In the genomic region with DNA sequence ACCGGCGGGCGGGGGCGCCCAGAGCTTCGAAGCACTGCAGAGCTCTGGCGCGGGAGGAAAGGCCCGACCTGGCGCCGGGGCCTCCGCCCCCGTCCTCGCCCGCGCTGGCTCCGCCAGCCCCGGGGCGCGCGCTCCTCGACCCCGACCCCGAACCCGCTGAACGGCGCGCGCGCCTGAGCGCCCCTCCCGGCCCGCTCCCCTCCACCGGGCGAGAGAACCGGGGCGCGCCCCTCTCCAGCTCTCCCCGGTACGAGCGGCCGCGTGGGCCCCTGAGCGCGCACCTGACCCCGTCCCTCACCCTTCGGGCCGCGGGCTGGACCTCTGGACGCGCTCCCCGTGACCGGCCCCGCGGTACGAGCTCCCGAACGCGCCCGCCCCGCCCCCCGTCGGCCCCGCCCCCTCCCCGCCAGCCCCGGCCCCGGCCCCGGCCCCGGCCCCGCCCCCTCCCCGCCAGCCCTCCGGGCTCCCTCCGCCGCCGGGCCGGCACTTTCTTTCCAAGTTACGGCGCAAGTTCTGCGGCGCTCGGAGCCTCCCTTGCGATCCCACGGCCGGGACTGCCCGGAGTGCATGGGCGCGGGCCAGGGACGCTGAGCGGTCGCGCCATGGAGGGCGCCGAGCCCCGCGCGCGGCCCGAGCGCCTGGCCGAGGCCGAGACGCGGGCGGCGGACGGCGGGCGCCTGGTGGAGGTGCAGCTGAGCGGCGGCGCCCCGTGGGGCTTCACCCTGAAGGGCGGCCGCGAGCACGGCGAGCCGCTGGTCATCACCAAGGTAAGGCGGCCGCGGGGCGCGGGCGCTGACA, we compare ENCODE assay signal across 8 cellular contexts. TPM values are rescaled to one million over a fixed set of nuclear protein-coding genes. Genes with fewer than 3 reads are reported as not detected.
DNase-seq lines count a peak whose midpoint lies in the region; ATAC-seq and TF ChIP-seq lines count a peak whose summit lies in the region.

A gene with protein sequence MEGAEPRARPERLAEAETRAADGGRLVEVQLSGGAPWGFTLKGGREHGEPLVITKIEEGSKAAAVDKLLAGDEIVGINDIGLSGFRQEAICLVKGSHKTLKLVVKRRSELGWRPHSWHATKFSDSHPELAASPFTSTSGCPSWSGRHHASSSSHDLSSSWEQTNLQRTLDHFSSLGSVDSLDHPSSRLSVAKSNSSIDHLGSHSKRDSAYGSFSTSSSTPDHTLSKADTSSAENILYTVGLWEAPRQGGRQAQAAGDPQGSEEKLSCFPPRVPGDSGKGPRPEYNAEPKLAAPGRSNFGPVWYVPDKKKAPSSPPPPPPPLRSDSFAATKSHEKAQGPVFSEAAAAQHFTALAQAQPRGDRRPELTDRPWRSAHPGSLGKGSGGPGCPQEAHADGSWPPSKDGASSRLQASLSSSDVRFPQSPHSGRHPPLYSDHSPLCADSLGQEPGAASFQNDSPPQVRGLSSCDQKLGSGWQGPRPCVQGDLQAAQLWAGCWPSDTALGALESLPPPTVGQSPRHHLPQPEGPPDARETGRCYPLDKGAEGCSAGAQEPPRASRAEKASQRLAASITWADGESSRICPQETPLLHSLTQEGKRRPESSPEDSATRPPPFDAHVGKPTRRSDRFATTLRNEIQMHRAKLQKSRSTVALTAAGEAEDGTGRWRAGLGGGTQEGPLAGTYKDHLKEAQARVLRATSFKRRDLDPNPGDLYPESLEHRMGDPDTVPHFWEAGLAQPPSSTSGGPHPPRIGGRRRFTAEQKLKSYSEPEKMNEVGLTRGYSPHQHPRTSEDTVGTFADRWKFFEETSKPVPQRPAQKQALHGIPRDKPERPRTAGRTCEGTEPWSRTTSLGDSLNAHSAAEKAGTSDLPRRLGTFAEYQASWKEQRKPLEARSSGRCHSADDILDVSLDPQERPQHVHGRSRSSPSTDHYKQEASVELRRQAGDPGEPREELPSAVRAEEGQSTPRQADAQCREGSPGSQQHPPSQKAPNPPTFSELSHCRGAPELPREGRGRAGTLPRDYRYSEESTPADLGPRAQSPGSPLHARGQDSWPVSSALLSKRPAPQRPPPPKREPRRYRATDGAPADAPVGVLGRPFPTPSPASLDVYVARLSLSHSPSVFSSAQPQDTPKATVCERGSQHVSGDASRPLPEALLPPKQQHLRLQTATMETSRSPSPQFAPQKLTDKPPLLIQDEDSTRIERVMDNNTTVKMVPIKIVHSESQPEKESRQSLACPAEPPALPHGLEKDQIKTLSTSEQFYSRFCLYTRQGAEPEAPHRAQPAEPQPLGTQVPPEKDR (N-terminal part only) (plus strand): TSS at position 486 of the 798 bp plus-strand sequence. CDS start 117 bp downstream, at position 603.

- POLR2A ChIA-PET in RWPE1 (lab: Yijun Ruan, JAX; ENCODE audit: low non-redundant PET), result no interaction called here

- ATAC-seq in GM18909 (IDR thresholded peaks at IDR 0.05; ENCODE audit: poor library complexity, unreplicated experiment), result no peak

- H3K4me3 Mint-ChIP-seq in brain, result peak within 1 kb of the TSS; percentile 82 to 97 (median 90)

- H3K9me3 Mint-ChIP-seq in brain, result peaks cover 0 to 6% (median 0%) of the 10 kb centered on the region in 5 experiments

- peak within 1 kb of the TSS in 3 of 5 experiments; percentile 50 to 91 (median 87) for H3K27ac Mint-ChIP-seq in brain

- H3K4me1 Mint-ChIP-seq in brain, result peaks cover 39% of the 10 kb centered on the region

- no peaks in the 10 kb centered on the region for H3K36me3 Mint-ChIP-seq in brain

- H3K27me3 Mint-ChIP-seq in brain, result peaks cover 48% of the 10 kb centered on the region

- H3K27ac ChIP-seq in temporal lobe (ENCODE audit: low read depth, low read length), result no peak within 1 kb of the TSS
- no peak within 1 kb of the TSS for H3K27ac ChIP-seq in RWPE1

- CTCF ChIA-PET in RWPE1 (lab: Yijun Ruan, JAX), result interaction anchor here (0.6 kb wide), 1 partner anchor 551 kb away, joined by 3 read pairs; no protein-coding TSS in a partner anchor

- peak; percentile 3 for DNase-seq in activated CD4-positive, alpha-beta T cell treated with anti-CD3 and anti-CD28 coated beads for 48 hours
- DNase-seq in activated CD4-positive, alpha-beta T cell treated with anti-CD3 and anti-CD28 coated beads for 4 hours, result no peak
- DNase-seq in left kidney (ENCODE audit: low read depth, low spot score) (peak; percentile 60), DMS79 (lab: John Stamatoyannopoulos, UW) (no peak), RWPE1 (ENCODE audit: low spot score) (no peak)

- no peak for TF ChIP-seq CTCF in brain (conservative IDR thresholded peaks at IDR 0.05)
- no peak for TF ChIP-seq CTCF in RWPE1 (conservative IDR thresholded peaks at IDR 0.05; ENCODE audit: low read depth)

RNA-seq across cellular contexts. Expression of the gene that starts here (rescaled TPM):
- polyA plus RNA-seq in brain (ENCODE audit: insufficient read depth, low read depth, low replicate concordance), result 9.0 TPM
- 17.9 TPM for total RNA-seq in temporal lobe

Comparison
In these comparisons a context has a peak if more than half of its experiments do, and no peak if none do; other contexts are left out.
1. DNase-seq: peak in activated CD4-positive, alpha-beta T cell treated with anti-CD3 and anti-CD28 coated beads for 48 hours (single experiment) and left kidney (single experiment); none in activated CD4-positive, alpha-beta T cell treated with anti-CD3 and anti-CD28 coated beads for 4 hours (0 of 2), DMS79 (single experiment) and RWPE1 (single experiment).